Comparison of ENCODE assay signal across 9 cellular contexts in the genomic region with DNA sequence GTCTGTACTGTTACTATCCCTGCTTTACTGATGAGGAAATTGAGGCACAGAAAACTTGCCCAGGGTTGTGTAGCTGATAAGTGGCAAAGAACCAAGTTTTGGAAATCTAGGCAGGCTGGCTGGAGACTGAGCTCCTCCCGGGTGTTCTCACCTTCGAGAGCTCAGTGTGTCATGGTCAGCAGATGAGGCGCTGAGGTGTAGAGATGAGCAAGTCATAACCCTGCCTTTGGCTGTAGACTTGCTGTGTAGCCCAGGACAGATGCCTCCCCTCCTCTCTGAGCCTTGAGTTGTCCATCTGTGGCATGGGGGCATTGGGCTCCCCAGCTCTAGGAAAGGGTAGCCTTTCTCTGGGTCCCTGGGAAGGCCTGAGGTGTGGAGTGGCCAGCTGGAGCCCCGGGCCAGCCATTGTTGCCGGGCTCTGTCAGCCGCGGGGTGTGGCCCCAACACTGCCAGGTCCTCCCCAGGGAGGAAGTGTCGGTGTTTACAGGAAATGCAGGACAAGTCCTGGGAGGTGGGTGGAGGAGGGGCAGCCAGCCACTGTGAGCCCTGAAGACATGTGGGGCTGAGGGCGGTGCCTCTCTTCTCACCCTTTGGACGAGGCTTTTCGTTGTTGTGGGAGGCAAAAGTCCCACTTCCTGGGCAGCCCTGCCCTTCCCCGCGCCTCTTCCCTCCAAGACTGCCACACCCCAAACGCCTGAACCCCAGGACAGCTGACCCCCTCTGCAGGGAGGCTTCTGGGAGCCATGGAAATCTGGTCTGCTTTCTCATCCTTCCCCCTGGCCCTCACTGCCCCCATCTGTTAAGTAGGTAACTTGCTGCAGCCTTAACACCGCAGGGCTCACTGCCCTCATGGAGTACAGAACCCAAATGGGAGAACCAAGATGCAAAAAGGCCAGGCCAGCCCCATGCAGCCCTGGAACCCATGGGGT. TPM values are rescaled to one million over a fixed set of nuclear protein-coding genes. Genes with fewer than 3 reads are reported as not detected.
DNase-seq lines count a peak whose midpoint lies in the region; ATAC-seq and TF ChIP-seq lines count a peak whose summit lies in the region.
"Had no signal": no experiment of that assay in that cellular context is flagged by ENCODE, and none has a peak within 500 bp of the region (broad histone marks: within the 10 kb centered on the region; RNA-seq: fewer than 3 reads in every experiment).

No MANE protein-coding gene starts in this region.

- H3K4me3 ChIP-seq in mammary epithelial cell (replicated peaks in 1 of 3; ENCODE audit: insufficient read depth in 1 of 3, low read depth in 2 of 3, low read length in 3 of 3) (no peak overlapping the region), lower lobe of right lung (peak overlapping the region; percentile 17)
- H3K4me3 ChIP-seq in CD8-positive, alpha-beta T cell (ENCODE audit: low read depth, low read length), result no peak overlapping the region

- H3K4me1 Mint-ChIP-seq in CD8-positive, alpha-beta T cell (ENCODE audit: low read depth), result peaks cover 4% of the 10 kb centered on the region

- no peaks in the 10 kb centered on the region for H3K79me2 ChIP-seq in mammary epithelial cell (ENCODE audit: insufficient read depth, low read length)

- H3K27me3 Mint-ChIP-seq in CD8-positive, alpha-beta T cell (ENCODE audit: low read depth), result no peaks in the 10 kb centered on the region

- H3K4me2 ChIP-seq in mammary epithelial cell (ENCODE audit: insufficient read depth, low read depth, low read length), result no peak overlapping the region

- no peak overlapping the region for H3K4me3 Mint-ChIP-seq in CD8-positive, alpha-beta T cell

- H4K20me1 ChIP-seq in mammary epithelial cell (ENCODE audit: insufficient read depth, low read length), result no peaks in the 10 kb centered on the region

- CTCF ChIA-PET in mammary epithelial cell (lab: Charles Lee; ENCODE audit: low non-redundant PET), result no interaction called here
- CTCF ChIA-PET in CD8-positive, alpha-beta T cell (lab: Charles Lee), result interaction anchor here (1.1 kb wide), 1 partner anchor 73 kb away, joined by 4 read pairs; no protein-coding TSS in a partner anchor

- 47% methylated on average over 12 of the region's 15 CpGs for WGBS in mammary epithelial cell (ENCODE audit: low coverage, missing lambda C conversion rate)

- peak overlapping the region; percentile 41 for H2AFZ ChIP-seq in mammary epithelial cell (ENCODE audit: low read depth, low read length)

- H3K36me3 ChIP-seq in mammary epithelial cell (ENCODE audit: insufficient read depth, low read length) (no peaks in the 10 kb centered on the region), lower lobe of right lung (no peaks in the 10 kb centered on the region)
- H3K36me3 ChIP-seq in CD8-positive, alpha-beta T cell (ENCODE audit: insufficient read depth, low read length), result no peaks in the 10 kb centered on the region

- BruUV-seq in mammary epithelial cell (replicated peaks; lab: Mats Ljungman, UMichigan), result no TSS peak

- intact Hi-C loops in mammary epithelial cell (cut with micrococcal nuclease) (no loop called here), lower lobe of right lung (cut with DNase I) (no loop called here)
- intact Hi-C loops in CD8-positive, alpha-beta T cell (cut with DNase I, micrococcal nuclease), result no loop called here

- in situ Hi-C loops in mammary epithelial cell (cut with MboI; ENCODE audit: low sequenced_read_pairs in 2 of 2), result no loop called here

- TF ChIP-seq POLR2A in GM18505 (IDR thresholded peaks at IDR 0.05; ENCODE audit: borderline replicate concordance, extremely low read depth, insufficient read depth, insufficient read length), result no peak

- H3K27me3 ChIP-seq in mammary epithelial cell (ENCODE audit: insufficient read depth, low read length) (no peaks in the 10 kb centered on the region), lower lobe of right lung (ENCODE audit: low read depth) (no peaks in the 10 kb centered on the region)
- H3K27me3 ChIP-seq in CD8-positive, alpha-beta T cell (ENCODE audit: insufficient read depth, low read length), result no peaks in the 10 kb centered on the region

- dilution Hi-C loops in mammary epithelial cell (cut with HindIII; ENCODE audit: low sequenced_read_pairs), result loop anchor here (5.0 kb wide), 2 partner anchors 39 to 79 kb away; no protein-coding TSS in a partner anchor

- no peak for TF ChIP-seq CTCF in mammary epithelial cell (conservative IDR thresholded peaks at IDR 0.05 in 1 of 2, IDR thresholded peaks at IDR 0.05 in 1 of 2; ENCODE audit: extremely low read depth in 1 of 2, insufficient read depth in 1 of 2, low read depth in 1 of 2, low read length in 2 of 2)
- no peak for TF ChIP-seq CTCF in lower lobe of right lung (IDR thresholded peaks at IDR 0.05)
- TF ChIP-seq CTCF in CD8-positive, alpha-beta T cell (IDR thresholded peaks at IDR 0.05), result no peak

- H3K36me3 Mint-ChIP-seq in CD8-positive, alpha-beta T cell, result no peaks in the 10 kb centered on the region

- H3K9ac ChIP-seq in mammary epithelial cell (ENCODE audit: insufficient read depth, low read length), result no peak overlapping the region

- H3K27ac ChIP-seq in mammary epithelial cell (ENCODE audit: insufficient read depth, low read depth, low read length) (no peak overlapping the region), lower lobe of right lung (peak overlapping the region; percentile 61)
- no peak overlapping the region for H3K27ac ChIP-seq in CD8-positive, alpha-beta T cell (ENCODE audit: low read depth, low read length)
- H3K27ac ChIP-seq: HL-60 had no signal

- peak; percentile 62 for ATAC-seq in HG03432 (IDR thresholded peaks at IDR 0.05; ENCODE audit: unreplicated experiment)
- peak; percentile 56 to 77 for ATAC-seq in lower lobe of right lung
- no peak for ATAC-seq in CD8-positive, alpha-beta T cell
- no peak for ATAC-seq in GM18505 (IDR thresholded peaks at IDR 0.05; ENCODE audit: unreplicated experiment)

- H3K9me3 Mint-ChIP-seq in CD8-positive, alpha-beta T cell, result no peaks in the 10 kb centered on the region

- POLR2A ChIA-PET in CD8-positive, alpha-beta T cell (lab: Charles Lee), result no interaction called here

- peak; percentile 5 for DNase-seq in COR-L47 (lab: John Stamatoyannopoulos, UW)
- no peak for DNase-seq in mammary epithelial cell
- peak; percentile 70 for DNase-seq in lower lobe of right lung
- no peak for DNase-seq in stimulated activated CD8-positive, alpha-beta memory T cell treated with anti-CD3 and anti-CD28 coated beads, Interleukin-4, amount 100 ng/mL, for 48 hours
- no peak for DNase-seq in CD8-positive, alpha-beta T cell
- DNase-seq in SIG-M5 treated with dmso at 0.1 percent for 504 hours (lab: John Stamatoyannopoulos, UW; ENCODE audit: unreplicated experiment), result no peak

- H3K27ac Mint-ChIP-seq in CD8-positive, alpha-beta T cell, result no peak overlapping the region

- H3K4me1 ChIP-seq in mammary epithelial cell (ENCODE audit: insufficient read depth, low read length) (no peaks in the 10 kb centered on the region), lower lobe of right lung (peaks cover 43% of the 10 kb centered on the region)
- peaks cover 3% of the 10 kb centered on the region for H3K4me1 ChIP-seq in CD8-positive, alpha-beta T cell (ENCODE audit: insufficient read depth, low read length)

- no peaks in the 10 kb centered on the region for H3K9me3 ChIP-seq in mammary epithelial cell (replicated peaks; ENCODE audit: insufficient read depth, low read length)
- no peaks in the 10 kb centered on the region for H3K9me3 ChIP-seq in lower lobe of right lung
- H3K9me3 ChIP-seq in CD8-positive, alpha-beta T cell (ENCODE audit: low read length), result no peaks in the 10 kb centered on the region

RNA-seq across cellular contexts. Expression of a gene that starts 29.1 kb away (rescaled TPM):
- total RNA-seq in mammary epithelial cell (not detected), lower lobe of right lung (85.0 TPM)
- not detected for polyA plus RNA-seq in mammary epithelial cell
- polyA minus RNA-seq in mammary epithelial cell, result not detected
- not detected for total RNA-seq in CD8-positive, alpha-beta T cell

Comparison
In these comparisons a context has a peak if more than half of its experiments do, and no peak if none do; other contexts are left out.
1. DNase-seq: peak in COR-L47 (single experiment) and lower lobe of right lung (single experiment); none in mammary epithelial cell (single experiment), stimulated activated CD8-positive, alpha-beta memory T cell treated with anti-CD3 and anti-CD28 coated beads, Interleukin-4, amount 100 ng/mL, for 48 hours (single experiment), CD8-positive, alpha-beta T cell (0 of 7) and SIG-M5 treated with dmso at 0.1 percent for 504 hours (single experiment).
2. ATAC-seq: peak in HG03432 (single experiment) and lower lobe of right lung (2 of 2); none in CD8-positive, alpha-beta T cell (single experiment) and GM18505 (single experiment).
3. RNA of a gene that starts 29.1 kb away (total RNA-seq): 85.0 TPM in lower lobe of right lung (single experiment); not detected in mammary epithelial cell and not detected in CD8-positive, alpha-beta T cell; every median in the first group is over 10 times any median in the second.